Comparison of ENCODE assay signal across 9 cellular contexts in the genomic region with DNA sequence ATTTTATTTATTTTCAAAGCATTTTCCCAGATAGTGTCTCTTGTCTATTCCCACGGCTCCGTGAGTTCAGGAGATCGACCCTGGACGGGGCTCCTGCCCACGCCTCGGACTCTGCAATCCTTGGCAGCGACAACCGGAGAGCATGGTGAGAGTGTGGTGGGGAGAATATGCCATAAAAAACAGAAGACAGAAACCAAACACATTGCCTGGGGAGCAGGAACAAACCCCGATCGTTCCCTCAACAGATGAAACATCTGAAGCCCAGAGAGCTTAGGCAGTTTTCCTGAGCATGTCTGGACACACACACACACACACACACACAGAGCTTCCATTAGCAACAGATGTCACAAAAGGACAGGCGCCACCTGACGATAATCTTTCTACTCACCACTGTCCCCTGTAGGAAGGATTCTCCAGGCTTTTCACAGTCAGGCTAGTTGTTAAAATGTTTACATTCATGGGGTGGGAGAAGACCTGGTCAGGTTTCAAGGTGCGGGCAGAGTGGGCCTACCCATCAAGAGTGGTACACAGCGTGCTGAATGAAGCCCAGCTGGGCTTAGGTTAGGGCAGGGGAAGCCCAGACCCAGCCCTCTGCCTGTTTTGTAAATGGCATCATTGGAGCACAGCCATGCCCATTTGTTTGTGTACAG.
DNase-seq lines count a peak whose midpoint lies in the region; ATAC-seq and TF ChIP-seq lines count a peak whose summit lies in the region.
"Had no signal": no experiment of that assay in that cellular context is flagged by ENCODE, and none has a peak within 500 bp of the region (broad histone marks: within the 10 kb centered on the region; RNA-seq: fewer than 3 reads in every experiment).

No MANE protein-coding gene starts in this region.

- H3K27ac ChIP-seq in OCI-LY7 (ENCODE audit: low read depth, low read length, poor library complexity, severe bottlenecking) (no peak overlapping the region), tibial nerve (peak overlapping the region; percentile 21 to 91 (median 81))

- H3K36me3 ChIP-seq in OCI-LY7 (ENCODE audit: insufficient read depth, low read length): no peaks in the 10 kb centered on the region
- H3K36me3 ChIP-seq in tibial nerve: no peaks in the 10 kb centered on the region

- DNase-seq in activated CD4-positive, alpha-beta memory T cell treated with anti-CD3 and anti-CD28 coated beads, Interleukin-2, amount 10 ng/mL, durations not matched to agents 7 days and 5 days: peak; percentile 4
- no peak for DNase-seq in activated CD4-positive, alpha-beta memory T cell treated with anti-CD3 and anti-CD28 coated beads for 36 hours
- peak; percentile 44 for DNase-seq in OCI-LY7 (ENCODE audit: low spot score)
- peak; percentile 67 for DNase-seq in Right ventricle myocardium superior
- DNase-seq in tibial nerve (ENCODE audit: low spot score in 2 of 2): peak; percentile 63 to 82
- no peak for DNase-seq in GF-D8 (lab: John Stamatoyannopoulos, UW)

- peaks cover 18% of the 10 kb centered on the region for H3K4me1 ChIP-seq in OCI-LY7 (ENCODE audit: insufficient read depth, low read length, poor library complexity, severe bottlenecking)
- peaks cover 0 to 33% (median 22%) of the 10 kb centered on the region in 4 donors for H3K4me1 ChIP-seq in tibial nerve

- H3K9me3 ChIP-seq in OCI-LY7 (ENCODE audit: low read length) (peaks cover 15% of the 10 kb centered on the region), tibial nerve (peaks cover 0 to 14% (median 0%) of the 10 kb centered on the region in 4 donors)

- H3K4me1 Mint-ChIP-seq in activated CD4-positive, alpha-beta memory T cell treated with anti-CD3 and anti-CD28 coated beads, Interleukin-2, amount 10 ng/mL, durations not matched to agents 7 days and 5 days: peaks cover 3% of the 10 kb centered on the region
- peaks cover 2% of the 10 kb centered on the region for H3K4me1 Mint-ChIP-seq in activated CD4-positive, alpha-beta memory T cell treated with anti-CD3 and anti-CD28 coated beads for 36 hours (ENCODE audit: low read depth)

- H3K79me2 ChIP-seq in OCI-LY7 (ENCODE audit: insufficient read depth, low read depth, low read length): no peaks in the 10 kb centered on the region

- H3K27me3 ChIP-seq in tibial nerve: no peaks in the 10 kb centered on the region

- H3K9me3 Mint-ChIP-seq in activated CD4-positive, alpha-beta memory T cell treated with anti-CD3 and anti-CD28 coated beads, Interleukin-2, amount 10 ng/mL, durations not matched to agents 7 days and 5 days: peaks cover 5% of the 10 kb centered on the region
- H3K9me3 Mint-ChIP-seq in activated CD4-positive, alpha-beta memory T cell treated with anti-CD3 and anti-CD28 coated beads for 36 hours: peaks cover 16% of the 10 kb centered on the region

- POLR2A ChIA-PET in activated CD4-positive, alpha-beta memory T cell treated with anti-CD3 and anti-CD28 coated beads, Interleukin-2, amount 10 ng/mL, durations not matched to agents 7 days and 5 days (lab: Charles Lee): no interaction called here
- POLR2A ChIA-PET in activated CD4-positive, alpha-beta memory T cell treated with anti-CD3 and anti-CD28 coated beads for 36 hours (lab: Charles Lee): interaction anchor here (0.6 kb wide), 1 partner anchor 69 kb away, joined by 3 read pairs; no protein-coding TSS in a partner anchor
- POLR2A ChIA-PET in OCI-LY7 (lab: Charles Lee): interaction anchor here (0.7 kb wide), 2 partner anchors 56 to 357 kb away, joined by 3 to 4 read pairs; no protein-coding TSS in a partner anchor

- WGBS in tibial nerve, 2 donors: 30 to 31% methylated on average over 14 of the region's 14 CpGs

- BruUV-seq in OCI-LY7 (replicated peaks; lab: Mats Ljungman, UMichigan): no TSS peak

- no peak overlapping the region for H3K4me2 ChIP-seq in OCI-LY7 (ENCODE audit: low read length)

- no peak overlapping the region for H3K4me3 Mint-ChIP-seq in activated CD4-positive, alpha-beta memory T cell treated with anti-CD3 and anti-CD28 coated beads, Interleukin-2, amount 10 ng/mL, durations not matched to agents 7 days and 5 days
- H3K4me3 Mint-ChIP-seq in activated CD4-positive, alpha-beta memory T cell treated with anti-CD3 and anti-CD28 coated beads for 36 hours: no peak overlapping the region

- H3K27me3 Mint-ChIP-seq in activated CD4-positive, alpha-beta memory T cell treated with anti-CD3 and anti-CD28 coated beads, Interleukin-2, amount 10 ng/mL, durations not matched to agents 7 days and 5 days: peaks cover 28% of the 10 kb centered on the region
- H3K27me3 Mint-ChIP-seq in activated CD4-positive, alpha-beta memory T cell treated with anti-CD3 and anti-CD28 coated beads for 36 hours: peaks cover 4% of the 10 kb centered on the region

- no peak overlapping the region for H3K27ac Mint-ChIP-seq in activated CD4-positive, alpha-beta memory T cell treated with anti-CD3 and anti-CD28 coated beads, Interleukin-2, amount 10 ng/mL, durations not matched to agents 7 days and 5 days
- no peak overlapping the region for H3K27ac Mint-ChIP-seq in activated CD4-positive, alpha-beta memory T cell treated with anti-CD3 and anti-CD28 coated beads for 36 hours

- no peak for TF ChIP-seq POLR2A in tibial nerve (IDR thresholded peaks at IDR 0.05)

- ATAC-seq in Right ventricle myocardium superior (ENCODE audit: poor library complexity): peak; percentile 65
- no peak for ATAC-seq in HG02571 (IDR thresholded peaks at IDR 0.05; ENCODE audit: unreplicated experiment)
- ATAC-seq in GM21825 (IDR thresholded peaks at IDR 0.05; ENCODE audit: unreplicated experiment): no peak
- ATAC-seq: Panc1 had no signal

- TF ChIP-seq CTCF in OCI-LY7 (conservative IDR thresholded peaks at IDR 0.05; ENCODE audit: low read length) (peak; percentile 66), tibial nerve (IDR thresholded peaks at IDR 0.05) (peak in 4 of 5 experiments; percentile 16 to 52 (median 21))

- intact Hi-C loops in activated CD4-positive, alpha-beta memory T cell treated with anti-CD3 and anti-CD28 coated beads for 36 hours (cut with micrococcal nuclease): no loop called here
- intact Hi-C loops in OCI-LY7 (cut with micrococcal nuclease; ENCODE audit: unreplicated experiment) (loop anchor here (10.0 kb wide), 1 partner anchor 643 kb away; no protein-coding TSS in a partner anchor), Right ventricle myocardium superior (cut with DNase I) (no loop called here)

- no peaks in the 10 kb centered on the region for H3K9me2 ChIP-seq in OCI-LY7 (ENCODE audit: insufficient read depth, low read length)

- CTCF ChIA-PET in activated CD4-positive, alpha-beta memory T cell treated with anti-CD3 and anti-CD28 coated beads, Interleukin-2, amount 10 ng/mL, durations not matched to agents 7 days and 5 days (lab: Charles Lee): interaction anchor here (0.6 to 1.5 kb wide), 2 partner anchors 211 to 285 kb away, joined by 3 read pairs; no protein-coding TSS in a partner anchor
- CTCF ChIA-PET in activated CD4-positive, alpha-beta memory T cell treated with anti-CD3 and anti-CD28 coated beads for 36 hours (lab: Charles Lee): interaction anchor here (1.3 kb wide), 1 partner anchor 185 kb away, joined by 3 read pairs; no protein-coding TSS in a partner anchor
- CTCF ChIA-PET in OCI-LY7 (lab: Charles Lee; ENCODE audit: unreplicated experiment): no interaction called here

- H3K4me3 ChIP-seq in OCI-LY7 (ENCODE audit: low read depth, low read length, poor library complexity, severe bottlenecking): no peak overlapping the region
- H3K4me3 ChIP-seq in tibial nerve: peak overlapping the region in 1 of 4 donors; percentile 13

- no peaks in the 10 kb centered on the region for H4K20me1 ChIP-seq in OCI-LY7 (ENCODE audit: insufficient read depth, low read length)

- no peaks in the 10 kb centered on the region for H3K36me3 Mint-ChIP-seq in activated CD4-positive, alpha-beta memory T cell treated with anti-CD3 and anti-CD28 coated beads, Interleukin-2, amount 10 ng/mL, durations not matched to agents 7 days and 5 days (ENCODE audit: low read depth)
- H3K36me3 Mint-ChIP-seq in activated CD4-positive, alpha-beta memory T cell treated with anti-CD3 and anti-CD28 coated beads for 36 hours: peaks cover 3% of the 10 kb centered on the region

- peak in 1 of 2 donors; percentile 1 for TF ChIP-seq EP300 in tibial nerve (IDR thresholded peaks at IDR 0.05)

- no peak overlapping the region for H2AFZ ChIP-seq in OCI-LY7 (ENCODE audit: low read length)

Comparison
In these comparisons a context has a peak if more than half of its experiments do, and no peak if none do; other contexts are left out.
1. DNase-seq: peak in activated CD4-positive, alpha-beta memory T cell treated with anti-CD3 and anti-CD28 coated beads, Interleukin-2, amount 10 ng/mL, durations not matched to agents 7 days and 5 days (single experiment), OCI-LY7 (single experiment), Right ventricle myocardium superior (single experiment) and tibial nerve (2 of 2); none in activated CD4-positive, alpha-beta memory T cell treated with anti-CD3 and anti-CD28 coated beads for 36 hours (single experiment) and GF-D8 (single experiment).